In the genomic region with DNA sequence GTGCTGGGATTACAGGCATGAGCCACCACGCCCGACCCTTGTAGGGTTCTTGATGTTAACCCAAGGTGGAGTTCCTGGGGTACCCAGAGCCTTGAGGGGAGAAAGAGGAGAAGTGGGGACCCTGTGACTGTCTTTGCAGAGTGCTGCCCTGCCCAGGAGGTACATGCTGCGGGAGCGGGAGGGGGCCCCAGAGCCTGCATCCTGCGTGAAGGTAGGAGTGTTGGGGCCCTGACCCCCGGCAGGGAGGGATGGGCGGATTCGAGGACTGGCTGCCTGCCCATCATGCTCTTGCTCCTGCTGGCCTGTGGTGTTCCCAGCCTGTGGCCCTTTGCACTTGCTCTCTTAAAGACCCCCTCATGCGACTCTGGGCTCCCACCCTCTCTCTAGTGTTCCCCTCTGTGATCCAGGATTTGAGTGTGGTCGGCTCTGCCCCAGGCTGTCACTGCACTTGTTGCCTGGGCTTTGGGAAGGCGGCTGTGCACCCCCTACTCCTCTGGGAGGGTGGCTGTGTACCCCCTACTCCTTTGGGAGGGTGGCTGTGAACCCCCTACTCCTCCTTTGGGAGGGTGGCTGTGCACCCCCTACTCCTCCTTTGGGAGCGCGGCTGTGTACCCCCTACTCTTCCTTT, we compare ENCODE assay signal across 15 cellular contexts. TPM values are rescaled to one million over a fixed set of nuclear protein-coding genes. Genes with fewer than 3 reads are reported as not detected.
DNase-seq lines count a peak whose midpoint lies in the region; ATAC-seq and TF ChIP-seq lines count a peak whose summit lies in the region.
"Had no signal": no experiment of that assay in that cellular context is flagged by ENCODE, and none has a peak within 500 bp of the region (broad histone marks: within the 10 kb centered on the region; RNA-seq: fewer than 3 reads in every experiment).

No MANE protein-coding gene starts in this region.

- H3K27me3 ChIP-seq in H7 (ENCODE audit: control insufficient read depth, insufficient read depth, low read length) (no peaks in the 10 kb centered on the region), osteoblast (ENCODE audit: insufficient read depth, low read length) (no peaks in the 10 kb centered on the region)
- H3K27me3 ChIP-seq: BLaER1 had no signal

- peaks cover 6% of the 10 kb centered on the region for H3K4me1 ChIP-seq in osteoblast (ENCODE audit: insufficient read depth, low read length)

- no peak overlapping the region for H3K4me3 ChIP-seq in H7 (ENCODE audit: insufficient read depth, low read depth, low read length)
- no peak overlapping the region for H3K4me3 ChIP-seq in coronary artery
- H3K4me3 ChIP-seq in osteoblast (ENCODE audit: insufficient read depth, low read length) = no peak overlapping the region
- H3K4me3 ChIP-seq: BLaER1 had no signal

- peak; percentile 46 for DNase-seq in Right ventricle myocardium inferior (ENCODE audit: missing footprints)
- DNase-seq in left cardiac atrium = no peak
- peak; percentile 51 for DNase-seq in H7
- DNase-seq in coronary artery (ENCODE audit: low spot score) = peak; percentile 66
- peak; percentile 67 for DNase-seq in osteoblast (ENCODE audit: insufficient read length, low spot score, missing footprints)
- no peak for DNase-seq in effector CD4-positive, alpha-beta T cell
- DNase-seq: 8988T; CD4-positive, alpha-beta memory T cell; DMS79 treated with DMSO at 0.1 percent for 48 hours; GF-D8; HCEC 1CT; HFFc6 had no signal

- H4K20me1 ChIP-seq in osteoblast (ENCODE audit: insufficient read depth, low read length) = peaks cover 23% of the 10 kb centered on the region

- H3K79me2 ChIP-seq in osteoblast (ENCODE audit: insufficient read depth, low read length) = peaks cover 47% of the 10 kb centered on the region

- H3K27ac ChIP-seq in coronary artery (no peak overlapping the region), osteoblast (ENCODE audit: low read depth, low read length) (no peak overlapping the region)
- H3K27ac ChIP-seq: BLaER1 had no signal

- no peak overlapping the region for H2AFZ ChIP-seq in osteoblast (ENCODE audit: low read length)

- no peaks in the 10 kb centered on the region for H3K9me3 ChIP-seq in osteoblast (ENCODE audit: low read depth, low read length)
- H3K9me3 ChIP-seq: BLaER1 had no signal

- intact Hi-C loops in Right ventricle myocardium inferior (cut with DNase I) (no loop called here), left cardiac atrium (cut with DNase I) (no loop called here)

- ATAC-seq in Right ventricle myocardium inferior (no peak), left cardiac atrium (no peak), HG02610 (IDR thresholded peaks at IDR 0.05; ENCODE audit: unreplicated experiment) (no peak)

- TF ChIP-seq CTCF in coronary artery (IDR thresholded peaks at IDR 0.05) = no peak
- TF ChIP-seq CTCF in osteoblast (IDR thresholded peaks at IDR 0.05; ENCODE audit: extremely low read depth, low read depth, low read length) = no peak

- H3K36me3 ChIP-seq in H7 (replicated peaks; ENCODE audit: control insufficient read depth, insufficient read depth, low read length) = peaks cover 8% of the 10 kb centered on the region
- peaks cover 32% of the 10 kb centered on the region for H3K36me3 ChIP-seq in osteoblast (ENCODE audit: insufficient read depth, low read length)

- no peak overlapping the region for H3K4me2 ChIP-seq in osteoblast (ENCODE audit: insufficient read depth, low read length)
- H3K4me2 ChIP-seq: BLaER1 had no signal

RNA-seq across cellular contexts. Expression of a gene that starts 4.5 kb away (rescaled TPM):
- not detected for total RNA-seq in Right ventricle myocardium inferior
- 1 to 10 TPM in 1 of 2 donors, not detected in 1; 1.3 TPM for total RNA-seq in left cardiac atrium
- total RNA-seq in H7 (2014; rRNA removed; shearing (Covaris generic)) = 1.2 TPM in 1 of 2 replicates, not detected in the other
- total RNA-seq in osteoblast = 5.1 and 5.6 TPM in 2 replicates
- total RNA-seq: CD4-positive, alpha-beta memory T cell had no signal

RNA-seq across cellular contexts. Expression of a gene that starts 8.9 kb away (rescaled TPM):
- 15.5 TPM for total RNA-seq in Right ventricle myocardium inferior
- total RNA-seq in left cardiac atrium = 10 to 100 TPM; 27.9 to 67.1 TPM
- total RNA-seq in H7 (2014; rRNA removed; shearing (Covaris generic)) = 0.55 and 1.1 TPM in 2 replicates
- 14.4 and 30.0 TPM in 2 replicates for total RNA-seq in osteoblast

RNA-seq across cellular contexts. Expression of a gene that starts 12.9 kb away (rescaled TPM):
- total RNA-seq in Right ventricle myocardium inferior (26.7 TPM), left cardiac atrium (10 to 100 TPM; 29.8 to 32.7 TPM), osteoblast (24.2 and 27.5 TPM in 2 replicates)
- total RNA-seq in H7 (2014; rRNA removed; shearing (Covaris generic)) = 74.1 and 86.5 TPM in 2 replicates

RNA-seq across cellular contexts. Expression of a gene that starts 13.4 kb away (rescaled TPM):
- total RNA-seq in Right ventricle myocardium inferior = 24.9 TPM
- total RNA-seq in left cardiac atrium = 10 to 100 TPM; 35.4 to 37.6 TPM
- 19.0 and 28.1 TPM in 2 replicates for total RNA-seq in H7 (2014; rRNA removed; shearing (Covaris generic))
- total RNA-seq in osteoblast = 56.8 and 60.7 TPM in 2 replicates

RNA-seq across cellular contexts. Expression of a gene that starts 24.8 kb away (rescaled TPM):
- not detected for total RNA-seq in Right ventricle myocardium inferior
- total RNA-seq in left cardiac atrium = under 1 TPM in 1 of 2 donors, not detected in 1; 0.15 TPM
- total RNA-seq in H7 (2014; rRNA removed; shearing (Covaris generic)) = not detected in 2 replicates
- 0.29 and 0.72 TPM in 2 replicates for total RNA-seq in osteoblast
- total RNA-seq: HT-29 had no signal

Comparison
In these comparisons a context has a peak if more than half of its experiments do, and no peak if none do; other contexts are left out.
1. DNase-seq: peak in Right ventricle myocardium inferior (single experiment), H7 (single experiment), coronary artery (single experiment) and osteoblast (single experiment); none in left cardiac atrium (single experiment) and effector CD4-positive, alpha-beta T cell (single experiment).